ENCODE assay signal across 24 cellular contexts in genomic region chr6:88008411-88008810, GRCh38. TPM values are rescaled to one million over a fixed set of nuclear protein-coding genes. Genes with fewer than 3 reads are reported as not detected.
DNase-seq lines count a peak whose midpoint lies in the region; ATAC-seq and TF ChIP-seq lines count a peak whose summit lies in the region.
"Had no signal": no experiment of that assay in that cellular context is flagged by ENCODE, and none has a peak within 500 bp of the region (broad histone marks: within the 10 kb centered on the region; RNA-seq: fewer than 3 reads in every experiment).

No MANE protein-coding gene starts in this region.

- CTCF ChIA-PET in Panc1 (lab: Charles Lee): no interaction called here

- no peak for ATAC-seq in Panc1
- no peak for ATAC-seq in HG02870 (IDR thresholded peaks at IDR 0.05; ENCODE audit: unreplicated experiment)
- ATAC-seq: activated CD4-positive, alpha-beta T cell treated with anti-CD3 and anti-CD28 coated beads for 36 hours; activated CD8-positive, alpha-beta memory T cell treated with anti-CD3 and anti-CD28 coated beads, Interleukin-2, amount 10 ng/mL, durations not matched to agents 7 days and 5 days; activated naive CD8-positive, alpha-beta T cell treated with anti-CD3 and anti-CD28 coated beads, Interleukin-2, amount 50 U/mL, for 24 hours; heart right ventricle; HepG2; naive thymus-derived CD4-positive, alpha-beta T cell had no signal

- H3K4me1 ChIP-seq in Panc1 (ENCODE audit: control insufficient read depth, insufficient read depth, low read length) (no peaks in the 10 kb centered on the region), duodenal mucosa (ENCODE audit: control insufficient read depth in 1 of 2, insufficient read depth in 2 of 2, low read length in 2 of 2) (peaks cover 3 to 5% of the 10 kb centered on the region in 2 donors)
- H3K4me1 ChIP-seq: parathyroid adenoma, tibial nerve had no signal

- no peaks in the 10 kb centered on the region for H3K36me3 Mint-ChIP-seq in nephron (ENCODE audit: low read depth)
- H3K36me3 Mint-ChIP-seq: activated CD8-positive, alpha-beta memory T cell treated with anti-CD3 and anti-CD28 coated beads, Interleukin-2, amount 10 ng/mL, durations not matched to agents 7 days and 5 days; naive thymus-derived CD4-positive, alpha-beta T cell had no signal

- POLR2A ChIA-PET in Panc1 (lab: Charles Lee): no interaction called here

- no peak overlapping the region for H3K9ac ChIP-seq in duodenal mucosa (ENCODE audit: low read depth in 1 of 2, low read length in 2 of 2)
- H3K9ac ChIP-seq: parathyroid adenoma had no signal

- intact Hi-C loops in Panc1 (cut with micrococcal nuclease; ENCODE audit: unreplicated experiment): no loop called here

- no peaks in the 10 kb centered on the region for H3K9me3 Mint-ChIP-seq in nephron
- H3K9me3 Mint-ChIP-seq: activated naive CD8-positive, alpha-beta T cell treated with anti-CD3 and anti-CD28 coated beads, Interleukin-2, amount 50 U/mL, for 24 hours; stimulated activated naive CD8-positive, alpha-beta T cell treated with anti-CD3 and anti-CD28 coated beads, Interleukin-15, Interleukin-2, amounts not matched to agents 100 ng/mL and 50 ng/mL, for 24 hours had no signal

- BruUV-seq in Panc1 (replicated peaks; lab: Mats Ljungman, UMichigan): no TSS peak

- peak overlapping the region; percentile 38 to 72 (median 68) for H3K27ac Mint-ChIP-seq in nephron
- H3K27ac Mint-ChIP-seq: activated CD4-positive, alpha-beta T cell treated with anti-CD3 and anti-CD28 coated beads for 36 hours; activated CD8-positive, alpha-beta memory T cell treated with anti-CD3 and anti-CD28 coated beads, Interleukin-2, amount 10 ng/mL, durations not matched to agents 7 days and 5 days; activated naive CD8-positive, alpha-beta T cell treated with anti-CD3 and anti-CD28 coated beads, Interleukin-2, amount 50 U/mL, for 24 hours; stimulated activated naive CD8-positive, alpha-beta T cell treated with anti-CD3 and anti-CD28 coated beads, Interleukin-15, Interleukin-2, amounts not matched to agents 100 ng/mL and 50 ng/mL, for 24 hours had no signal

- H3K9me3 ChIP-seq in Panc1 (ENCODE audit: control insufficient read depth, insufficient read depth, low read depth, low read length) (no peaks in the 10 kb centered on the region), duodenal mucosa (ENCODE audit: control insufficient read depth in 1 of 2, low read length in 2 of 2) (no peaks in the 10 kb centered on the region)
- H3K9me3 ChIP-seq: heart right ventricle, tibial nerve had no signal

- H3K36me3 ChIP-seq in Panc1 (ENCODE audit: control insufficient read depth, insufficient read depth, low read length) (no peaks in the 10 kb centered on the region), duodenal mucosa (ENCODE audit: control insufficient read depth in 1 of 2, insufficient read depth in 2 of 2, low read length in 2 of 2) (no peaks in the 10 kb centered on the region)
- H3K36me3 ChIP-seq: heart right ventricle, tibial nerve had no signal

- peak overlapping the region in 1 of 3 experiments; percentile 6 for H3K4me3 Mint-ChIP-seq in nephron
- H3K4me3 Mint-ChIP-seq: activated CD4-positive, alpha-beta T cell treated with anti-CD3 and anti-CD28 coated beads for 36 hours; activated CD8-positive, alpha-beta memory T cell treated with anti-CD3 and anti-CD28 coated beads, Interleukin-2, amount 10 ng/mL, durations not matched to agents 7 days and 5 days; activated naive CD8-positive, alpha-beta T cell treated with anti-CD3 and anti-CD28 coated beads, Interleukin-2, amount 50 U/mL, for 24 hours; naive thymus-derived CD4-positive, alpha-beta T cell; stimulated activated naive CD8-positive, alpha-beta T cell treated with anti-CD3 and anti-CD28 coated beads, Interleukin-15, Interleukin-2, amounts not matched to agents 100 ng/mL and 50 ng/mL, for 24 hours had no signal

- DNase-seq in Daoy (ENCODE audit: low read depth): peak; percentile 30
- peak; percentile 8 for DNase-seq in Panc1 (ENCODE audit: low read depth, low spot score)
- DNase-seq in NCI-H524 (lab: John Stamatoyannopoulos, UW): no peak
- DNase-seq in central memory CD4-positive, alpha-beta T cell: no peak
- no peak for DNase-seq in RPMI8226
- DNase-seq: activated CD4-positive, alpha-beta T cell treated with anti-CD3 and anti-CD28 coated beads for 36 hours; activated CD8-positive, alpha-beta memory T cell treated with anti-CD3 and anti-CD28 coated beads, Interleukin-2, amount 10 ng/mL, durations not matched to agents 7 days and 5 days; activated effector memory CD4-positive, alpha-beta T cell treated with Interleukin-2 at 50 U/mL for 16 hours; activated naive CD8-positive, alpha-beta T cell treated with anti-CD3 and anti-CD28 coated beads, Interleukin-2, amount 50 U/mL, for 24 hours; AML-193; effector memory CD4-positive, alpha-beta T cell; heart right ventricle; naive thymus-derived CD4-positive, alpha-beta T cell; NCI-H1436; NCI-H69; stimulated activated CD4-positive, alpha-beta T cell treated with anti-CD3 and anti-CD28 coated beads, Interleukin-2, amount 100 ng/mL, for 24 hours had no signal

- H3K27me3 Mint-ChIP-seq in nephron (ENCODE audit: low read depth): no peaks in the 10 kb centered on the region

- no peak overlapping the region for H3K27ac ChIP-seq in Panc1 (ENCODE audit: low read length)
- H3K27ac ChIP-seq in duodenal mucosa (ENCODE audit: low read depth, low read length): no peak overlapping the region
- H3K27ac ChIP-seq: heart right ventricle, parathyroid adenoma, tibial nerve had no signal

- H3K4me3 ChIP-seq in Panc1 (ENCODE audit: low read depth in 2 of 2, low read length in 2 of 2) (no peak overlapping the region), duodenal mucosa (ENCODE audit: low read depth in 1 of 2, low read length in 2 of 2) (peak overlapping the region; percentile 46 to 58)
- H3K4me3 ChIP-seq: heart right ventricle, lung had no signal

- TF ChIP-seq CTCF in Panc1 (IDR thresholded peaks at IDR 0.05) (no peak), nephron (IDR thresholded peaks at IDR 0.05; ENCODE audit: unreplicated experiment in 3 of 3) (no peak)

- in situ Hi-C loops in Panc1 (cut with HindIII; ENCODE audit: low pct_unique_long_range_greater_than_20kb, low sequenced_read_pairs): no loop called here

- peaks cover 3% of the 10 kb centered on the region; the same call in 1 of the 2 replicates for H3K27me3 ChIP-seq in Panc1 (ENCODE audit: control insufficient read depth, insufficient read depth, low read length)
- H3K27me3 ChIP-seq in duodenal mucosa (ENCODE audit: control insufficient read depth in 1 of 2, insufficient read depth in 2 of 2, low read length in 2 of 2): no peaks in the 10 kb centered on the region
- H3K27me3 ChIP-seq: tibial nerve had no signal

- peaks cover 29% of the 10 kb centered on the region for H3K4me1 Mint-ChIP-seq in nephron

RNA-seq across cellular contexts. Expression of gene SPACA1, which starts 39.2 kb away (rescaled TPM):
- not detected in 2 replicates for total RNA-seq in Daoy (2014; rRNA removed; shearing (Covaris generic))
- not detected for total RNA-seq in Panc1 (2021; ENCODE audit: unreplicated experiment)
- polyA plus RNA-seq in Panc1 (2012; ENCODE audit: insufficient read length): not detected
- total RNA-seq: activated CD4-positive, alpha-beta T cell treated with anti-CD3 and anti-CD28 coated beads for 36 hours; activated CD8-positive, alpha-beta memory T cell treated with anti-CD3 and anti-CD28 coated beads, Interleukin-2, amount 10 ng/mL, durations not matched to agents 7 days and 5 days; heart right ventricle; HepG2; lung; naive thymus-derived CD4-positive, alpha-beta T cell; tibial nerve had no signal
- polyA plus RNA-seq: heart right ventricle; lung; naive thymus-derived CD4-positive, alpha-beta T cell had no signal

Comparison
In these comparisons a context has a peak if more than half of its experiments do, and no peak if none do; other contexts are left out.
1. DNase-seq: peak in Daoy (single experiment) and Panc1 (single experiment); none in NCI-H524 (0 of 2), central memory CD4-positive, alpha-beta T cell (single experiment) and RPMI8226 (single experiment).
2. H3K4me3 ChIP-seq: peak in duodenal mucosa (2 of 2); none in Panc1 (0 of 2).